In genomic region chr2:241205086-241205485, GRCh38 we compare ENCODE assay signal across 3 cellular contexts.
TF ChIP-seq lines count a peak whose summit lies in the region.

No MANE protein-coding gene starts in this region.

TF ChIP-seq in HCT116, 20 proteins besides CTCF, POLR2A, EP300 and RAD21:
- TF ChIP-seq REST (IDR thresholded peaks at IDR 0.05; ENCODE audit: low read depth) (no peak), FOSL1 (IDR thresholded peaks at IDR 0.05; ENCODE audit: low read depth) (no peak), YY1 (IDR thresholded peaks at IDR 0.05; ENCODE audit: extremely low read depth, insufficient replicate concordance, low read depth, low read length) (no peak), CEBPB (IDR thresholded peaks at IDR 0.05; ENCODE audit: low read depth) (no peak), ZFX (IDR thresholded peaks at IDR 0.05) (no peak), SP1 (IDR thresholded peaks at IDR 0.05; ENCODE audit: low read depth) (no peak), ZBTB33 (IDR thresholded peaks at IDR 0.05; ENCODE audit: extremely low read depth, insufficient replicate concordance, low read length) (no peak), EZH2phosphoT487 (IDR thresholded peaks at IDR 0.05; ENCODE audit: borderline replicate concordance) (no peak), SRF (IDR thresholded peaks at IDR 0.05; ENCODE audit: low read depth) (no peak), EZH2 (IDR thresholded peaks at IDR 0.05) (no peak), POLR2AphosphoS5 (IDR thresholded peaks at IDR 0.05; ENCODE audit: low read depth, low read length) (no peak), MAX (IDR thresholded peaks at IDR 0.05) (no peak), ATF3 (IDR thresholded peaks at IDR 0.05) (no peak), CBX3 (IDR thresholded peaks at IDR 0.05; ENCODE audit: low read depth) (no peak)
TF ChIP-seq in HCT116: peak in this region for 0.

TF ChIP-seq in HEK293, 187 proteins besides CTCF, POLR2A, EP300 and RAD21:
- no peak for TF ChIP-seq ZBTB26 (tag by site-specific recombination; optimal IDR thresholded peaks at IDR 0.05)
- TF ChIP-seq SCRT1 (tag by site-specific recombination; IDR thresholded peaks at IDR 0.05; ENCODE audit: borderline replicate concordance), result 0 out of 2 replicates have a peak, but pooled peaks have one; percentile 14
- no peak for TF ChIP-seq ZNF791 (tag by site-specific recombination; IDR thresholded peaks at IDR 0.05)
- TF ChIP-seq ZEB2 (tag by site-specific recombination; IDR thresholded peaks at IDR 0.05), result peak; percentile 55; the same call in 1 of the 2 replicates

TF ChIP-seq in K562, 482 proteins besides CTCF, POLR2A, EP300 and RAD21:
- no peak for TF ChIP-seq ZC3H8 (IDR thresholded peaks at IDR 0.05)
- TF ChIP-seq SRSF1 (IDR thresholded peaks at IDR 0.05; ENCODE audit: low read depth, low read length), result no peak
- TF ChIP-seq ZNF263 (CRISPR knock-in tag; IDR thresholded peaks at IDR 0.05; ENCODE audit: borderline replicate concordance), result peak; percentile 96
TF ChIP-seq in K562: peak in this region for 1.
